Comparison of ENCODE assay signal across 8 cellular contexts in genomic region chrX:19886888-19887531, GRCh38. TPM values are rescaled to one million over a fixed set of nuclear protein-coding genes. Genes with fewer than 3 reads are reported as not detected.
DNase-seq lines count a peak whose midpoint lies in the region; ATAC-seq and TF ChIP-seq lines count a peak whose summit lies in the region.

No MANE protein-coding gene starts in this region.

- no peaks in the 10 kb centered on the region for H3K36me3 ChIP-seq in naive thymus-derived CD4-positive, alpha-beta T cell (ENCODE audit: control insufficient read depth in 2 of 3, insufficient read depth in 3 of 3, low read length in 3 of 3)

- peaks cover 13% of the 10 kb centered on the region for H3K27me3 Mint-ChIP-seq in WTC11 (ENCODE audit: low read depth)
- H3K27me3 Mint-ChIP-seq in naive thymus-derived CD4-positive, alpha-beta T cell = no peaks in the 10 kb centered on the region

- intact Hi-C loops in naive thymus-derived CD4-positive, alpha-beta T cell (cut with micrococcal nuclease) = loop anchor here (1.0 to 2.0 kb wide), 4 partner anchors 46 to 203 kb away; no protein-coding TSS in a partner anchor

- peak overlapping the region; percentile 32 for H3K4me3 ChIP-seq in epithelial cell of esophagus (ENCODE audit: low read length)
- H3K4me3 ChIP-seq in naive thymus-derived CD4-positive, alpha-beta T cell (ENCODE audit: low read length) = peak overlapping the region; percentile 41

- no peaks in the 10 kb centered on the region for H3K27me3 ChIP-seq in naive thymus-derived CD4-positive, alpha-beta T cell (ENCODE audit: control insufficient read depth in 2 of 2, insufficient read depth in 2 of 2, low read length in 2 of 2)

- ATAC-seq in HG02798 (IDR thresholded peaks at IDR 0.05; ENCODE audit: poor library complexity, unreplicated experiment) (peak; percentile 24), WTC11 (no peak)
- ATAC-seq in naive thymus-derived CD4-positive, alpha-beta T cell = no peak

- H3K27ac ChIP-seq in naive thymus-derived CD4-positive, alpha-beta T cell (ENCODE audit: low read depth, low read length) = peak overlapping the region; percentile 64

- peak overlapping the region; percentile 69 for H3K4me3 Mint-ChIP-seq in WTC11
- peak overlapping the region in 9 of 10 donors; percentile 47 to 89 (median 80) for H3K4me3 Mint-ChIP-seq in naive thymus-derived CD4-positive, alpha-beta T cell

- TF ChIP-seq CTCF in WTC11 (IDR thresholded peaks at IDR 0.05) = no peak
- TF ChIP-seq CTCF in epithelial cell of esophagus (IDR thresholded peaks at IDR 0.05; ENCODE audit: insufficient read depth, low read depth, low read length, missing control alignments) = no peak

- H3K9me3 Mint-ChIP-seq in WTC11 = no peaks in the 10 kb centered on the region
- H3K9me3 Mint-ChIP-seq in naive thymus-derived CD4-positive, alpha-beta T cell = peaks cover 0 to 10% (median 0%) of the 10 kb centered on the region in 11 donors

- peaks cover 15% of the 10 kb centered on the region for H3K4me1 Mint-ChIP-seq in WTC11
- H3K4me1 Mint-ChIP-seq in naive thymus-derived CD4-positive, alpha-beta T cell = peaks cover 21 to 50% (median 42%) of the 10 kb centered on the region in 7 donors

- CTCF ChIA-PET in WTC11 (lab: Charles Lee) = interaction anchor here (0.6 to 1.0 kb wide), 3 partner anchors 40 to 140 kb away, joined by 3 read pairs; no protein-coding TSS in a partner anchor
- CTCF ChIA-PET in naive thymus-derived CD4-positive, alpha-beta T cell (lab: Charles Lee) = interaction anchor here (0.6 to 0.8 kb wide), 2 partner anchors 9 to 30 kb away, joined by 3 to 6 read pairs; no protein-coding TSS in a partner anchor

- DNase-seq in COLO668 (lab: John Stamatoyannopoulos, UW; ENCODE audit: unreplicated experiment) (peak; percentile 45), WTC11 (ENCODE audit: low spot score) (peak; percentile 18), epithelial cell of esophagus (ENCODE audit: low read depth) (no peak), NCI-H226 (no peak), GM19240 (ENCODE audit: insufficient read length, low spot score) (no peak), OCI-M2 (lab: John Stamatoyannopoulos, UW; ENCODE audit: unreplicated experiment) (no peak)
- DNase-seq in naive thymus-derived CD4-positive, alpha-beta T cell = peak in 4 of 9 donors; percentile 8 to 42 (median 12)

- POLR2A ChIA-PET in WTC11 (lab: Charles Lee) = interaction anchor here (0.5 kb wide), 1 partner anchor 115 kb away, joined by 3 read pairs; no protein-coding TSS in a partner anchor
- POLR2A ChIA-PET in naive thymus-derived CD4-positive, alpha-beta T cell (lab: Charles Lee) = interaction anchor here (1.1 to 1.3 kb wide), 4 partner anchors 31 to 147 kb away, joined by 3 to 6 read pairs (median 4); no protein-coding TSS in a partner anchor

- H3K9me3 ChIP-seq in naive thymus-derived CD4-positive, alpha-beta T cell (ENCODE audit: control insufficient read depth in 2 of 3, low read length in 3 of 3) = no peaks in the 10 kb centered on the region

- no peaks in the 10 kb centered on the region for H3K36me3 Mint-ChIP-seq in WTC11
- peaks cover 0 to 7% (median 2%) of the 10 kb centered on the region in 5 donors for H3K36me3 Mint-ChIP-seq in naive thymus-derived CD4-positive, alpha-beta T cell

- no peak overlapping the region for H3K27ac Mint-ChIP-seq in WTC11
- H3K27ac Mint-ChIP-seq in naive thymus-derived CD4-positive, alpha-beta T cell = peak overlapping the region in 3 of 9 donors; percentile 18 to 88 (median 83)

- peaks cover 5 to 7% of the 10 kb centered on the region in 2 donors for H3K4me1 ChIP-seq in naive thymus-derived CD4-positive, alpha-beta T cell (ENCODE audit: control insufficient read depth in 2 of 2, insufficient read depth in 2 of 2, low read length in 2 of 2)

TF ChIP-seq in WTC11, 78 proteins besides CTCF, POLR2A, EP300 and RAD21:
- TF ChIP-seq, protein P1, sequence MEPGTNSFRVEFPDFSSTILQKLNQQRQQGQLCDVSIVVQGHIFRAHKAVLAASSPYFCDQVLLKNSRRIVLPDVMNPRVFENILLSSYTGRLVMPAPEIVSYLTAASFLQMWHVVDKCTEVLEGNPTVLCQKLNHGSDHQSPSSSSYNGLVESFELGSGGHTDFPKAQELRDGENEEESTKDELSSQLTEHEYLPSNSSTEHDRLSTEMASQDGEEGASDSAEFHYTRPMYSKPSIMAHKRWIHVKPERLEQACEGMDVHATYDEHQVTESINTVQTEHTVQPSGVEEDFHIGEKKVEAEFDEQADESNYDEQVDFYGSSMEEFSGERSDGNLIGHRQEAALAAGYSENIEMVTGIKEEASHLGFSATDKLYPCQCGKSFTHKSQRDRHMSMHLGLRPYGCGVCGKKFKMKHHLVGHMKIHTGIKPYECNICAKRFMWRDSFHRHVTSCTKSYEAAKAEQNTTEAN (CRISPR knock-in tag; IDR thresholded peaks at IDR 0.05) = no peak
- TF ChIP-seq NFE2L1 (CRISPR knock-in tag; IDR thresholded peaks at IDR 0.05) = no peak
- no peak for TF ChIP-seq AFF4 (CRISPR knock-in tag; IDR thresholded peaks at IDR 0.05; ENCODE audit: borderline replicate concordance)
- TF ChIP-seq JUN (CRISPR knock-in tag; IDR thresholded peaks at IDR 0.05) = no peak
- TF ChIP-seq NR2C2 (CRISPR knock-in tag; IDR thresholded peaks at IDR 0.05) = no peak
- no peak for TF ChIP-seq FOXP4 (CRISPR knock-in tag; IDR thresholded peaks at IDR 0.05)

RNA-seq across cellular contexts. Expression of gene SH3KBP1, which starts 0.4 kb away (rescaled TPM):
- 15.9 to 18.6 TPM (median 18.3 TPM) in 3 replicates for total RNA-seq in WTC11 (2021)
- 100 to 1,000 TPM; 103 to 130 (median 129) TPM for total RNA-seq in naive thymus-derived CD4-positive, alpha-beta T cell
- polyA plus RNA-seq in naive thymus-derived CD4-positive, alpha-beta T cell = 100 to 1,000 TPM; 137 to 183 TPM

Comparison
In these comparisons a context has a peak if more than half of its experiments do, and no peak if none do; other contexts are left out.
1. DNase-seq: peak in COLO668 (single experiment) and WTC11 (single experiment); none in epithelial cell of esophagus (single experiment), NCI-H226 (single experiment), GM19240 (single experiment) and OCI-M2 (single experiment).